Comparison of ENCODE assay signal across 2 cellular contexts in genomic region chr17:49520386-49521087, GRCh38.
TF ChIP-seq lines count a peak whose summit lies in the region.

No MANE protein-coding gene starts in this region.

TF ChIP-seq in HepG2, 621 proteins besides CTCF, POLR2A, EP300 and RAD21:
- TF ChIP-seq ZNF160 (CRISPR knock-in tag; IDR thresholded peaks at IDR 0.05) = no peak
- TF ChIP-seq GZF1 (CRISPR knock-in tag; IDR thresholded peaks at IDR 0.05) = no peak
- TF ChIP-seq EZH2 (conservative IDR thresholded peaks at IDR 0.05; ENCODE audit: low read depth, low read length) = peak; percentile 54; the same call in 1 of the 2 replicates

TF ChIP-seq in HEK293T, 16 proteins besides CTCF, POLR2A, EP300 and RAD21:
- no peak for TF ChIP-seq CTBP1 (IDR thresholded peaks at IDR 0.05; ENCODE audit: borderline replicate concordance)
- TF ChIP-seq L3MBTL2 (conservative IDR thresholded peaks at IDR 0.05) = no peak
- TF ChIP-seq ELF4 (IDR thresholded peaks at IDR 0.05) = no peak
- no peak for TF ChIP-seq HDGF (IDR thresholded peaks at IDR 0.05; ENCODE audit: borderline replicate concordance)
- TF ChIP-seq ARNT (IDR thresholded peaks at IDR 0.05) = no peak
- TF ChIP-seq NFRKB (IDR thresholded peaks at IDR 0.05) = no peak
- TF ChIP-seq TARDBP (IDR thresholded peaks at IDR 0.05) = no peak
- no peak for TF ChIP-seq LEF1 (IDR thresholded peaks at IDR 0.05; ENCODE audit: borderline replicate concordance)
